28 cellular contexts compared by ENCODE assay signal in the genomic region with DNA sequence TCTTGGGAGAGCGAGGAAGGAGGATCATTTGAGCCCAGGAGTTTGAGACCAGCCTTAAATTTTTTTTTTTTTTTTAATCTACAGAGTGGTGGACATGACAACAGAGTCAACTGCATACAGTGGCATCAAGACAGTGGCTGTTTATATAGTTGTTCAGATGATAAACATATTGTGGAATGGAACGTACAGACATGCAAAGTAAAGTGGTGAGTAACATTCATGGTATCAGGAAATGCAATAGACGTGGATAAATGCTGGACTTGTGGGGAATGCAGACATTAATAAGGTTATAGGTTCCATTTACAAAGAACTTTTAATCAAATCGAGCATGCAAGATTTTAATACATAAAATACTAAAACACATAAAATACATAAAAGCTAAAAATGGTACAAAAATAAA. TPM values are rescaled to one million over a fixed set of nuclear protein-coding genes. Genes with fewer than 3 reads are reported as not detected.
DNase-seq lines count a peak whose midpoint lies in the region; ATAC-seq, FAIRE-seq and TF ChIP-seq lines count a peak whose summit lies in the region.
"Had no signal": no experiment of that assay in that cellular context is flagged by ENCODE, and none has a peak within 500 bp of the region (broad histone marks: within the 10 kb centered on the region; RNA-seq: fewer than 3 reads in every experiment).

No MANE protein-coding gene starts in this region.

- peak overlapping the region; percentile 61; the same call in 1 of the 2 replicates for H3K18ac ChIP-seq in IMR-90 (ENCODE audit: low read depth, low read length)

- peaks cover 26 to 67% of the 10 kb centered on the region in 2 experiments for H3K79me1 ChIP-seq in IMR-90 (ENCODE audit: low read depth in 1 of 2, low read length in 2 of 2)

- CTCF ChIA-PET in IMR-90 (lab: Yijun Ruan, JAX): interaction anchor here (0.6 kb wide), 1 partner anchor 10 kb away, joined by 3 read pairs; no protein-coding TSS in a partner anchor

- no peaks in the 10 kb centered on the region for H3K9me3 ChIP-seq in IMR-90 (ENCODE audit: control insufficient read depth, insufficient read depth, low read length)
- H3K9me3 ChIP-seq: lower lobe of right lung, tibial artery had no signal

- peaks cover 97% of the 10 kb centered on the region for H3K36me3 Mint-ChIP-seq in activated T-cell treated with anti-CD3 and anti-CD28 coated beads, Interleukin-2, amount 50 U/mL, for 24 hours (ENCODE audit: low read depth)
- H3K36me3 Mint-ChIP-seq in chondrocyte (ENCODE audit: low read depth) (peaks cover 33% of the 10 kb centered on the region), osteocyte (ENCODE audit: unreplicated experiment) (peaks cover 49% of the 10 kb centered on the region)

- no peak overlapping the region for H3K4me3 ChIP-seq in IMR-90 (ENCODE audit: insufficient read depth, low read depth, low read length)
- H3K4me3 ChIP-seq in dorsolateral prefrontal cortex: no peak overlapping the region
- H3K4me3 ChIP-seq: lower lobe of right lung, tibial artery had no signal

- peaks cover 36% of the 10 kb centered on the region for H3K36me3 ChIP-seq in IMR-90 (ENCODE audit: control insufficient read depth, insufficient read depth, low read length)

- no peak for TF ChIP-seq POLR2A in IMR-90 (IDR thresholded peaks at IDR 0.05; ENCODE audit: low read depth, low read length)

- no peak for FAIRE-seq in frontal cortex (lab: Jason Lieb, UNC)
- FAIRE-seq: A204.1, endothelial cell of umbilical vein had no signal

- 17% methylated on average over 1 of the region's 4 CpGs; no CpG with 5 or more reads in 1 of the 2 experiments for WGBS in IMR-90 (ENCODE audit: extremely low coverage in 2 of 2, insufficient read length in 1 of 2), 2 experiments

- H2BK5ac ChIP-seq in IMR-90 (ENCODE audit: low read depth, low read length, poor library complexity, severe bottlenecking): peak overlapping the region; percentile 95

- H4K8ac ChIP-seq in IMR-90 (ENCODE audit: low read depth in 2 of 2, low read length in 2 of 2): peak overlapping the region in 1 of 2 experiments; percentile 72; a peak in 1 of 4 replicates

- DNase-seq in activated T-cell treated with anti-CD3 and anti-CD28 coated beads, Interleukin-2, amount 50 U/mL, for 24 hours: no peak
- DNase-seq in activated T-cell treated with anti-CD3 and anti-CD28 coated beads, Interleukin-2, amount 50 U/mL, for 1 hour: no peak
- DNase-seq in IMR-90 (peak; percentile 49), chondrocyte (ENCODE audit: low spot score) (no peak), osteocyte (ENCODE audit: extremely low spot score, unreplicated experiment) (no peak), dorsolateral prefrontal cortex (no peak), frontal cortex (ENCODE audit: low spot score in 2 of 2) (no peak)
- DNase-seq: activated CD4-positive, CD25-positive, alpha-beta regulatory T cell; activated naive CD4-positive, alpha-beta T cell; AML-193; aorta; caudate nucleus; CD4-positive, alpha-beta memory T cell; DMS 273 treated with DMSO at 0.1 percent for 48 hours; GOT3; KG1; lower lobe of right lung; MM.1S; natural killer cell; NCI-H1417; NCI-H2081; NCI-H226; NCI-H748 treated with DMSO at 0.1 percent for 48 hours; stimulated activated naive CD8-positive, alpha-beta T cell treated with anti-CD3 and anti-CD28 coated beads, Interleukin-15, amount 100 ng/mL, for 72 hours; tibial artery had no signal

- peak overlapping the region; percentile 65 for H3K27ac Mint-ChIP-seq in activated T-cell treated with anti-CD3 and anti-CD28 coated beads, Interleukin-2, amount 50 U/mL, for 24 hours
- H3K27ac Mint-ChIP-seq in chondrocyte (ENCODE audit: unreplicated experiment): peak overlapping the region; percentile 65
- peak overlapping the region; percentile 25 for H3K27ac Mint-ChIP-seq in osteocyte (ENCODE audit: unreplicated experiment)
- H3K27ac Mint-ChIP-seq: natural killer cell had no signal

- in situ Hi-C loops in IMR-90 (cut with MboI; ENCODE audit: low sequenced_read_pairs): loop anchor here (25.0 kb wide), 1 partner anchor 319 kb away; no protein-coding TSS in a partner anchor

- H3K27ac ChIP-seq in IMR-90 (ENCODE audit: insufficient read depth, low read length) (peak overlapping the region; percentile 45; the same call in 1 of the 2 replicates), dorsolateral prefrontal cortex (no peak overlapping the region)
- H3K27ac ChIP-seq: lower lobe of right lung, tibial artery had no signal

- H3K4ac ChIP-seq in IMR-90 (ENCODE audit: low read depth, low read length): peak overlapping the region; percentile 48

- H2BK15ac ChIP-seq in IMR-90 (ENCODE audit: low read depth, low read length): 0 out of 3 replicates have a peak overlapping the region, but pooled peaks have one; percentile 58

- TF ChIP-seq CTCF in IMR-90 (conservative IDR thresholded peaks at IDR 0.05; ENCODE audit: low read depth, low read length) (no peak), chondrocyte (IDR thresholded peaks at IDR 0.05) (no peak), osteocyte (IDR thresholded peaks at IDR 0.05) (no peak), dorsolateral prefrontal cortex (IDR thresholded peaks at IDR 0.05 in 54 of 56, conservative IDR thresholded peaks at IDR 0.05 in 2 of 56; ENCODE audit: low read depth in 1 of 56, partially characterized antibody in 56 of 56) (no peak)

- H2AK9ac ChIP-seq in IMR-90 (replicated peaks; ENCODE audit: low read depth, low read length, poor library complexity): no peak overlapping the region

- ATAC-seq in IMR-90 (ENCODE audit: low read depth) (peak; percentile 42), GM21723 (IDR thresholded peaks at IDR 0.05; ENCODE audit: unreplicated experiment) (no peak)
- ATAC-seq: lower lobe of right lung; natural killer cell; stimulated activated naive CD8-positive, alpha-beta T cell treated with anti-CD3 and anti-CD28 coated beads, Interleukin-15, amount 100 ng/mL, for 72 hours had no signal

- H2BK120ac ChIP-seq in IMR-90 (ENCODE audit: low read depth, low read length): peak overlapping the region; percentile 74; the same call in 1 of the 2 replicates

- no peak overlapping the region for H3K4me3 Mint-ChIP-seq in activated T-cell treated with anti-CD3 and anti-CD28 coated beads, Interleukin-2, amount 50 U/mL, for 24 hours
- H3K4me3 Mint-ChIP-seq in chondrocyte (ENCODE audit: unreplicated experiment): no peak overlapping the region
- no peak overlapping the region for H3K4me3 Mint-ChIP-seq in osteocyte (ENCODE audit: unreplicated experiment)
- H3K4me3 Mint-ChIP-seq: natural killer cell; stimulated activated naive CD8-positive, alpha-beta T cell treated with anti-CD3 and anti-CD28 coated beads, Interleukin-15, amount 100 ng/mL, for 72 hours had no signal

- no TSS peak for BruUV-seq in IMR-90 (replicated peaks; lab: Mats Ljungman, UMichigan)

- H3K9me3 Mint-ChIP-seq in activated T-cell treated with anti-CD3 and anti-CD28 coated beads, Interleukin-2, amount 50 U/mL, for 24 hours: no peaks in the 10 kb centered on the region
- H3K9me3 Mint-ChIP-seq in chondrocyte (ENCODE audit: low read depth): no peaks in the 10 kb centered on the region
- H3K9me3 Mint-ChIP-seq in osteocyte (ENCODE audit: unreplicated experiment): no peaks in the 10 kb centered on the region
- H3K9me3 Mint-ChIP-seq: natural killer cell; stimulated activated naive CD8-positive, alpha-beta T cell treated with anti-CD3 and anti-CD28 coated beads, Interleukin-15, amount 100 ng/mL, for 72 hours had no signal

- H3K23ac ChIP-seq in IMR-90 (ENCODE audit: low read depth, low read length): peak overlapping the region; percentile 68; the same call in 1 of the 2 replicates

- H3K4me1 ChIP-seq in IMR-90 (ENCODE audit: control insufficient read depth, insufficient read depth, low read length): peaks cover 16% of the 10 kb centered on the region
- H3K4me1 ChIP-seq: lower lobe of right lung had no signal

- H3K4me2 ChIP-seq in IMR-90 (ENCODE audit: low read depth, low read length): no peak overlapping the region

- H4K91ac ChIP-seq in IMR-90 (ENCODE audit: insufficient read depth, low read depth, low read length): no peak overlapping the region

- H3K9me1 ChIP-seq in IMR-90 (ENCODE audit: insufficient read depth, low read length): peaks cover 16% of the 10 kb centered on the region

- H2AK5ac ChIP-seq in IMR-90 (ENCODE audit: low read depth, low read length): no peak overlapping the region

- peaks cover 59% of the 10 kb centered on the region for H4K20me1 ChIP-seq in IMR-90 (ENCODE audit: insufficient read depth, low read length)

- intact Hi-C loops in IMR-90 (cut with micrococcal nuclease) (no loop called here), dorsolateral prefrontal cortex (cut with DNase I) (no loop called here)

- POLR2A ChIA-PET in IMR-90 (lab: Charles Lee; ENCODE audit: unreplicated experiment): no interaction called here

- dilution Hi-C loops in IMR-90 (cut with HindIII; ENCODE audit: low sequenced_read_pairs, unreplicated experiment): no loop called here

- H2BK20ac ChIP-seq in IMR-90 (ENCODE audit: low read depth, low read length): no peak overlapping the region

- 0 out of 2 replicates have a peak overlapping the region, but pooled peaks have one; percentile 25 for H3K14ac ChIP-seq in IMR-90 (replicated peaks; ENCODE audit: low read depth, low read length)

- no peak for TF ChIP-seq RAD21 in IMR-90 (IDR thresholded peaks at IDR 0.05; ENCODE audit: low read length)

- no peak overlapping the region for H3K56ac ChIP-seq in IMR-90 (ENCODE audit: extremely low read depth, insufficient read depth, low read length)

- no peaks in the 10 kb centered on the region for H3K27me3 Mint-ChIP-seq in activated T-cell treated with anti-CD3 and anti-CD28 coated beads, Interleukin-2, amount 50 U/mL, for 24 hours
- no peaks in the 10 kb centered on the region for H3K27me3 Mint-ChIP-seq in chondrocyte (ENCODE audit: low read depth)
- no peaks in the 10 kb centered on the region for H3K27me3 Mint-ChIP-seq in osteocyte (ENCODE audit: unreplicated experiment)
- H3K27me3 Mint-ChIP-seq: CD4-positive, alpha-beta memory T cell; stimulated activated naive CD8-positive, alpha-beta T cell treated with anti-CD3 and anti-CD28 coated beads, Interleukin-15, amount 100 ng/mL, for 72 hours had no signal

- H4K5ac ChIP-seq in IMR-90 (ENCODE audit: low read depth, low read length): peak overlapping the region; percentile 77; the same call in 1 of the 2 replicates

- no peak overlapping the region; the same call in 1 of the 2 replicates for H3K9ac ChIP-seq in IMR-90 (ENCODE audit: low read depth, low read length)

- no peak overlapping the region for H2AFZ ChIP-seq in IMR-90 (replicated peaks; ENCODE audit: low read length, poor library complexity)

- peaks cover 45% of the 10 kb centered on the region for H3K4me1 Mint-ChIP-seq in activated T-cell treated with anti-CD3 and anti-CD28 coated beads, Interleukin-2, amount 50 U/mL, for 24 hours (ENCODE audit: low read depth)
- H3K4me1 Mint-ChIP-seq in chondrocyte (ENCODE audit: low read depth): peaks cover 30% of the 10 kb centered on the region
- H3K4me1 Mint-ChIP-seq in osteocyte (ENCODE audit: unreplicated experiment): peaks cover 19% of the 10 kb centered on the region

- H3K27me3 ChIP-seq in IMR-90 (ENCODE audit: control insufficient read depth, insufficient read depth, low read length) (no peaks in the 10 kb centered on the region), dorsolateral prefrontal cortex (no peaks in the 10 kb centered on the region)
- H3K27me3 ChIP-seq: tibial artery had no signal

RNA-seq across cellular contexts. Expression of a gene that starts 11.9 kb away (rescaled TPM):
- total RNA-seq in IMR-90 (2012; rRNA removed) (220 and 300 TPM in 2 replicates), chondrocyte (37.6 to 44.0 TPM (median 39.3 TPM) in 3 replicates), osteocyte (39.8 and 42.4 TPM in 2 replicates), dorsolateral prefrontal cortex (10 to 100 TPM; 20.4 to 54.5 (median 32.7) TPM), frontal cortex (64.8 TPM)
- 37.7 and 40.3 TPM in 2 replicates for polyA plus RNA-seq in IMR-90 (2012; rRNA removed)
- polyA plus RNA-seq in IMR-90 (2012; cell fraction: cytosol; rRNA removed): 4.6 and 5.3 TPM in 2 replicates
- 4.5 and 46.7 TPM in 2 replicates for polyA plus RNA-seq in IMR-90 (2012; cell fraction: nucleus; rRNA removed; ENCODE audit: low replicate concordance)

RNA-seq across cellular contexts. Expression of a gene that starts 36.3 kb away (rescaled TPM):
- total RNA-seq in IMR-90 (2012; rRNA removed): 5.7 and 11.1 TPM in 2 replicates
- 4.9 and 6.6 TPM in 2 replicates for polyA plus RNA-seq in IMR-90 (2012; rRNA removed)
- polyA plus RNA-seq in IMR-90 (2012; cell fraction: cytosol; rRNA removed): 3.5 and 4.1 TPM in 2 replicates
- polyA plus RNA-seq in IMR-90 (2012; cell fraction: nucleus; rRNA removed; ENCODE audit: low replicate concordance): 5.0 and 6.1 TPM in 2 replicates
- 8.8 to 12.5 TPM (median 10.1 TPM) in 3 replicates for total RNA-seq in chondrocyte
- 12.7 TPM in 2 replicates for total RNA-seq in osteocyte
- total RNA-seq in dorsolateral prefrontal cortex: 10 to 100 TPM; 15.0 to 32.6 (median 21.0) TPM
- 37.5 TPM for total RNA-seq in frontal cortex
